In genomic region chr10:63337455-63338251, GRCh38 we compare ENCODE assay signal across 24 cellular contexts.
"Had no signal": no experiment of that assay in that cellular context is flagged by ENCODE, and none has a peak within 500 bp of the region (broad histone marks: within the 10 kb centered on the region; RNA-seq: fewer than 3 reads in every experiment).

No MANE protein-coding gene starts in this region.

- H2AFZ ChIP-seq: parathyroid adenoma had no signal

- H3K4me2 ChIP-seq: smooth muscle cell had no signal

- H3K4me1 ChIP-seq: gastrocnemius medialis, lower lobe of right lung, parathyroid adenoma, suprapubic skin, transverse colon, upper lobe of right lung, uterus had no signal

- DNase-seq: cortex of kidney; effector memory CD8-positive, alpha-beta T cell; foreskin fibroblast; gastrocnemius medialis; head of caudate nucleus; left ventricle myocardium superior; lower lobe of right lung; naive B cell; stimulated activated CD4-positive, alpha-beta T cell treated with anti-CD3 and anti-CD28 coated beads, Interleukin-12 subunit alpha, Interleukin-12 subunit beta, amount 100 ng/mL, for 4 hours; stimulated activated CD4-positive, alpha-beta T cell treated with anti-CD3 and anti-CD28 coated beads, Interleukin-1b, Interleukin-23, amount 100 ng/mL, for 48 hours; stimulated activated CD4-positive, alpha-beta T cell treated with anti-CD3 and anti-CD28 coated beads, Interleukin-4, amount 100 ng/mL, for 1 hour; stimulated activated CD8-positive, alpha-beta memory T cell treated with anti-CD3 and anti-CD28 coated beads, Interleukin-4, amount 100 ng/mL, for 48 hours; stimulated activated naive CD4-positive, alpha-beta T cell; stimulated activated naive CD8-positive, alpha-beta T cell treated with anti-CD3 and anti-CD28 coated beads, Interleukin-15, amount 100 ng/mL, for 72 hours; transverse colon; upper lobe of right lung; uterus had no signal

- H3K27me3 ChIP-seq: gastrocnemius medialis, neutrophil, suprapubic skin, transverse colon, upper lobe of right lung, uterus had no signal

- FAIRE-seq: keratinocyte had no signal

- H3K9me3 ChIP-seq: gastrocnemius medialis, lower lobe of right lung, neutrophil, suprapubic skin, transverse colon, upper lobe of right lung, uterus had no signal

- H3K27ac ChIP-seq: gastrocnemius medialis, lower lobe of right lung, neutrophil, parathyroid adenoma, suprapubic skin, transverse colon, upper lobe of right lung, uterus had no signal

- ATAC-seq: effector memory CD8-positive, alpha-beta T cell; gastrocnemius medialis; left ventricle myocardium superior; lower lobe of right lung; natural killer cell treated with Interleukin-12 subunit alpha and Interleukin-12 subunit beta and Interleukin-15 and Interleukin-18, amount 100 ng/mL, for 72 hours; sciatic nerve; stimulated activated naive CD8-positive, alpha-beta T cell treated with anti-CD3 and anti-CD28 coated beads, Interleukin-15, amount 100 ng/mL, for 72 hours; upper lobe of right lung had no signal

- H3K9ac ChIP-seq: parathyroid adenoma had no signal

- H3K36me3 ChIP-seq: gastrocnemius medialis, lower lobe of right lung, neutrophil, transverse colon, upper lobe of right lung, uterus had no signal

- H3K4me3 ChIP-seq: gastrocnemius medialis, lower lobe of right lung, smooth muscle cell, suprapubic skin, transverse colon, upper lobe of right lung, uterus had no signal
